Comparison of ENCODE assay signal across 36 cellular contexts in genomic region chr18:75681538-75682115, GRCh38.
"Had no signal": no experiment of that assay in that cellular context is flagged by ENCODE, and none has a peak within 500 bp of the region (broad histone marks: within the 10 kb centered on the region; RNA-seq: fewer than 3 reads in every experiment).

No MANE protein-coding gene starts in this region.

- H3K27me3 Mint-ChIP-seq: activated CD4-positive, alpha-beta T cell treated with anti-CD3 and anti-CD28 coated beads, Interleukin-2, amount 10 ng/mL, durations not matched to agents 24 days and 14 days; activated CD8-positive, alpha-beta memory T cell treated with anti-CD3 and anti-CD28 coated beads, Interleukin-2, amount 10 ng/mL, durations not matched to agents 7 days and 5 days; activated naive CD8-positive, alpha-beta T cell treated with anti-CD3 and anti-CD28 coated beads, Interleukin-2, amount 50 U/mL, for 24 hours; dendritic cell treated with granulocyte-macrophage colony-stimulating factor and Interleukin-4, amounts not matched to agents 40 ng/mL and 50 ng/mL, for 4 days had no signal

- ATAC-seq: activated CD4-positive, alpha-beta T cell treated with anti-CD3 and anti-CD28 coated beads for 36 hours; activated CD8-positive, alpha-beta memory T cell treated with anti-CD3 and anti-CD28 coated beads, Interleukin-2, amount 10 ng/mL, durations not matched to agents 7 days and 5 days; activated CD8-positive, alpha-beta T cell treated with anti-CD3 and anti-CD28 coated beads, Interleukin-2, amount 10 ng/mL, durations not matched to agents 7 days and 5 days; activated naive CD8-positive, alpha-beta T cell treated with anti-CD3 and anti-CD28 coated beads, Interleukin-2, amount 50 U/mL, for 24 hours; body of pancreas; esophagus mucosa; T-helper 17 cell had no signal

- H3K4me3 ChIP-seq: adrenal gland, body of pancreas, cardiac muscle cell, coronary artery, dorsolateral prefrontal cortex had no signal

- H3K36me3 Mint-ChIP-seq: activated CD4-positive, alpha-beta memory T cell treated with anti-CD3 and anti-CD28 coated beads for 36 hours; activated CD8-positive, alpha-beta memory T cell treated with anti-CD3 and anti-CD28 coated beads, Interleukin-2, amount 10 ng/mL, durations not matched to agents 7 days and 5 days; activated naive CD4-positive, alpha-beta T cell treated with anti-CD3 and anti-CD28 coated beads, Interleukin-2, amount 50 U/mL, for 24 hours; activated naive CD8-positive, alpha-beta T cell treated with anti-CD3 and anti-CD28 coated beads for 36 hours had no signal

- H3K9me3 ChIP-seq: adrenal gland, body of pancreas had no signal

- H3K36me3 ChIP-seq: adrenal gland, cardiac muscle cell had no signal

- H3K27me3 ChIP-seq: adrenal gland, body of pancreas, cardiac muscle cell, dorsolateral prefrontal cortex had no signal

- H3K9me3 Mint-ChIP-seq: activated CD4-positive, alpha-beta memory T cell treated with anti-CD3 and anti-CD28 coated beads for 36 hours; activated CD4-positive, alpha-beta T cell treated with anti-CD3 and anti-CD28 coated beads, Interleukin-2, amount 10 ng/mL, durations not matched to agents 24 days and 14 days; activated naive CD4-positive, alpha-beta T cell treated with anti-CD3 and anti-CD28 coated beads for 36 hours; activated naive CD4-positive, alpha-beta T cell treated with anti-CD3 and anti-CD28 coated beads, Interleukin-2, amount 50 U/mL, for 24 hours; activated naive CD8-positive, alpha-beta T cell treated with anti-CD3 and anti-CD28 coated beads for 36 hours; activated naive CD8-positive, alpha-beta T cell treated with anti-CD3 and anti-CD28 coated beads, Interleukin-2, amount 50 U/mL, for 24 hours; activated T-helper 1 cell treated with anti-CD3 and anti-CD28 coated beads, Interleukin-12 subunit alpha, Interleukin-12 subunit beta, Interleukin-2, Interleukin-4 antibody, amounts not matched to agents 30 ng/mL and 10 ng/mL and 1 ng/mL, durations not matched to agents 14 hours and 24 hours and 36 hours; activated T-helper 2 cell treated with anti-CD3 and anti-CD28 coated beads, Interferon-gamma antibody, Interleukin-2, Interleukin-4, amounts not matched to agents 10 μg/mL and 5 μg/mL and 100 μg/mL, durations not matched to agents 14 hours and 24 hours and 36 hours; dendritic cell treated with granulocyte-macrophage colony-stimulating factor and Interleukin-4, amounts not matched to agents 40 ng/mL and 50 ng/mL, for 4 days; endodermal cell; T-helper 2 cell treated with Interferon-gamma antibody and Interleukin-4, amounts not matched to agents 5 μg/mL and 100 μg/mL, for 36 hours had no signal

- DNase-seq: activated CD4-positive, alpha-beta memory T cell treated with anti-CD3 and anti-CD28 coated beads for 36 hours; activated CD4-positive, alpha-beta T cell treated with anti-CD3 and anti-CD28 coated beads for 36 hours; activated CD4-positive, alpha-beta T cell treated with anti-CD3 and anti-CD28 coated beads, Interleukin-2, amount 10 ng/mL, durations not matched to agents 24 days and 14 days; activated CD4-positive, CD25-positive, alpha-beta regulatory T cell; activated CD4-positive, CD25-positive, alpha-beta regulatory T cell treated with anti-CD3 and anti-CD28 coated beads, Interleukin-2, amount 50 U/mL, for 72 hours; activated CD8-positive, alpha-beta memory T cell treated with anti-CD3 and anti-CD28 coated beads, Interleukin-2, amount 10 ng/mL, durations not matched to agents 7 days and 5 days; activated CD8-positive, alpha-beta memory T cell treated with anti-CD3 and anti-CD28 coated beads, Interleukin-2, amount 50 U/mL, for 4 hours; activated CD8-positive, alpha-beta T cell treated with anti-CD3 and anti-CD28 coated beads, Interleukin-2, amount 10 ng/mL, durations not matched to agents 7 days and 5 days; activated effector memory CD4-positive, alpha-beta T cell treated with anti-CD3 and anti-CD28 coated beads, Interleukin-2, amount 50 U/mL, for 16 hours; activated naive CD4-positive, alpha-beta T cell treated with anti-CD3 and anti-CD28 coated beads for 36 hours; activated naive CD8-positive, alpha-beta T cell treated with anti-CD3 and anti-CD28 coated beads for 36 hours; activated naive CD8-positive, alpha-beta T cell treated with anti-CD3 and anti-CD28 coated beads, Interleukin-2, amount 50 U/mL, for 24 hours; activated T-cell treated with anti-CD3 and anti-CD28 coated beads, Interleukin-2, amount 50 U/mL, for 1 hour; activated T-cell treated with anti-CD3 and anti-CD28 coated beads, Interleukin-2, amount 50 U/mL, for 48 hours; adrenal gland; amygdala; aorta; body of pancreas; central memory CD4-positive, alpha-beta T cell; cerebellar nuclear complex; dorsolateral prefrontal cortex; effector memory CD4-positive, alpha-beta T cell; endodermal cell; foreskin fibroblast; head of caudate nucleus; T-helper 1 cell; T-helper 17 cell; T1000 had no signal

- H3K4me1 Mint-ChIP-seq: activated CD4-positive, alpha-beta T cell treated with anti-CD3 and anti-CD28 coated beads for 36 hours; activated CD4-positive, alpha-beta T cell treated with anti-CD3 and anti-CD28 coated beads, Interleukin-2, amount 10 ng/mL, durations not matched to agents 24 days and 14 days; activated CD8-positive, alpha-beta memory T cell treated with anti-CD3 and anti-CD28 coated beads, Interleukin-2, amount 10 ng/mL, durations not matched to agents 7 days and 5 days; activated naive CD4-positive, alpha-beta T cell treated with anti-CD3 and anti-CD28 coated beads, Interleukin-2, amount 50 U/mL, for 24 hours; activated naive CD8-positive, alpha-beta T cell treated with anti-CD3 and anti-CD28 coated beads for 36 hours; activated naive CD8-positive, alpha-beta T cell treated with anti-CD3 and anti-CD28 coated beads, Interleukin-2, amount 50 U/mL, for 24 hours; endodermal cell; T-helper 17 cell had no signal

- H3K27ac ChIP-seq: adrenal gland, body of pancreas, cardiac muscle cell, coronary artery, dorsolateral prefrontal cortex had no signal

- H3K4me1 ChIP-seq: adrenal gland had no signal

- H3K27ac Mint-ChIP-seq: activated CD4-positive, alpha-beta memory T cell treated with anti-CD3 and anti-CD28 coated beads for 36 hours; activated CD4-positive, alpha-beta T cell treated with anti-CD3 and anti-CD28 coated beads for 36 hours; activated CD4-positive, alpha-beta T cell treated with anti-CD3 and anti-CD28 coated beads, Interleukin-2, amount 10 ng/mL, durations not matched to agents 24 days and 14 days; activated CD8-positive, alpha-beta memory T cell treated with anti-CD3 and anti-CD28 coated beads, Interleukin-2, amount 10 ng/mL, durations not matched to agents 7 days and 5 days; activated CD8-positive, alpha-beta T cell treated with anti-CD3 and anti-CD28 coated beads, Interleukin-2, amount 10 ng/mL, durations not matched to agents 7 days and 5 days; activated naive CD4-positive, alpha-beta T cell treated with anti-CD3 and anti-CD28 coated beads for 36 hours; activated naive CD4-positive, alpha-beta T cell treated with anti-CD3 and anti-CD28 coated beads, Interleukin-2, amount 50 U/mL, for 24 hours; activated naive CD8-positive, alpha-beta T cell treated with anti-CD3 and anti-CD28 coated beads for 36 hours; activated naive CD8-positive, alpha-beta T cell treated with anti-CD3 and anti-CD28 coated beads, Interleukin-2, amount 50 U/mL, for 24 hours; activated T-helper 1 cell treated with anti-CD3 and anti-CD28 coated beads, Interleukin-12 subunit alpha, Interleukin-12 subunit beta, Interleukin-2, Interleukin-4 antibody, amounts not matched to agents 30 ng/mL and 10 ng/mL and 1 ng/mL, durations not matched to agents 14 hours and 24 hours and 36 hours; activated T-helper 2 cell treated with anti-CD3 and anti-CD28 coated beads, Interferon-gamma antibody, Interleukin-2, Interleukin-4, amounts not matched to agents 10 μg/mL and 5 μg/mL and 100 μg/mL, durations not matched to agents 14 hours and 24 hours and 36 hours; dendritic cell treated with granulocyte-macrophage colony-stimulating factor and Interleukin-4, amounts not matched to agents 40 ng/mL and 50 ng/mL, for 4 days; endodermal cell; T-helper 17 cell; T-helper 2 cell treated with Interferon-gamma antibody and Interleukin-4, amounts not matched to agents 5 μg/mL and 100 μg/mL, for 36 hours had no signal

- H3K4me3 Mint-ChIP-seq: activated CD4-positive, alpha-beta memory T cell treated with anti-CD3 and anti-CD28 coated beads for 36 hours; activated CD4-positive, alpha-beta T cell treated with anti-CD3 and anti-CD28 coated beads for 36 hours; activated CD4-positive, alpha-beta T cell treated with anti-CD3 and anti-CD28 coated beads, Interleukin-2, amount 10 ng/mL, durations not matched to agents 24 days and 14 days; activated CD8-positive, alpha-beta memory T cell treated with anti-CD3 and anti-CD28 coated beads, Interleukin-2, amount 10 ng/mL, durations not matched to agents 7 days and 5 days; activated CD8-positive, alpha-beta T cell treated with anti-CD3 and anti-CD28 coated beads, Interleukin-2, amount 10 ng/mL, durations not matched to agents 7 days and 5 days; activated naive CD4-positive, alpha-beta T cell treated with anti-CD3 and anti-CD28 coated beads for 36 hours; activated naive CD4-positive, alpha-beta T cell treated with anti-CD3 and anti-CD28 coated beads, Interleukin-2, amount 50 U/mL, for 24 hours; activated naive CD8-positive, alpha-beta T cell treated with anti-CD3 and anti-CD28 coated beads for 36 hours; activated naive CD8-positive, alpha-beta T cell treated with anti-CD3 and anti-CD28 coated beads, Interleukin-2, amount 50 U/mL, for 24 hours; activated T-helper 1 cell treated with anti-CD3 and anti-CD28 coated beads, Interleukin-12 subunit alpha, Interleukin-12 subunit beta, Interleukin-2, Interleukin-4 antibody, amounts not matched to agents 30 ng/mL and 10 ng/mL and 1 ng/mL, durations not matched to agents 14 hours and 24 hours and 36 hours; dendritic cell treated with granulocyte-macrophage colony-stimulating factor and Interleukin-4, amounts not matched to agents 40 ng/mL and 50 ng/mL, for 4 days; endodermal cell; T-helper 17 cell; T-helper 2 cell treated with Interferon-gamma antibody and Interleukin-4, amounts not matched to agents 5 μg/mL and 100 μg/mL, for 36 hours had no signal
